ENCODE assay signal across 8 cellular contexts in genomic region chr9:21995652-21996275, GRCh38. TPM values are rescaled to one million over a fixed set of nuclear protein-coding genes. Genes with fewer than 3 reads are reported as not detected.
DNase-seq lines count a peak whose midpoint lies in the region; ATAC-seq and TF ChIP-seq lines count a peak whose summit lies in the region.

No MANE protein-coding gene starts in this region.

- WGBS in esophagus muscularis mucosa, result 20% methylated on average over 42 of the region's 51 CpGs
- 26 to 27% methylated on average over 51 of the region's 51 CpGs for WGBS in aorta, 2 donors

- peak overlapping the region; percentile 64 to 88 (median 82) for H3K27ac ChIP-seq in esophagus muscularis mucosa (replicated peaks in 1 of 4)
- peak overlapping the region; percentile 72 for H3K27ac ChIP-seq in muscle layer of duodenum (ENCODE audit: low read length)
- no peak overlapping the region for H3K27ac ChIP-seq in aorta (ENCODE audit: low read depth in 1 of 2, low read length in 2 of 2)

- no peak for TF ChIP-seq POLR2A in esophagus muscularis mucosa (IDR thresholded peaks at IDR 0.05; ENCODE audit: low read depth)

- peak overlapping the region; percentile 96 for H3K4me3 Mint-ChIP-seq in T-helper 2 cell treated with Interferon-gamma antibody and Interleukin-4, amounts not matched to agents 5 μg/mL and 100 μg/mL, for 36 hours

- peaks cover 10% of the 10 kb centered on the region for H3K36me3 Mint-ChIP-seq in T-helper 2 cell treated with Interferon-gamma antibody and Interleukin-4, amounts not matched to agents 5 μg/mL and 100 μg/mL, for 36 hours (ENCODE audit: low read depth)

- H3K4me1 Mint-ChIP-seq in T-helper 2 cell treated with Interferon-gamma antibody and Interleukin-4, amounts not matched to agents 5 μg/mL and 100 μg/mL, for 36 hours (ENCODE audit: low read depth), result peaks cover 20% of the 10 kb centered on the region

- intact Hi-C loops in esophagus muscularis mucosa (cut with DNase I), result loop anchor here (2.0 kb wide), 1 partner anchor 13 kb away; the partner anchor contains the start of gene CDKN2B
- intact Hi-C loops in aorta (cut with DNase I), result no loop called here

- H3K27me3 ChIP-seq in esophagus muscularis mucosa (peaks cover 0 to 29% (median 0%) of the 10 kb centered on the region in 4 donors), muscle layer of duodenum (ENCODE audit: low read depth, low read length) (peaks cover 12% of the 10 kb centered on the region), aorta (ENCODE audit: control insufficient read depth in 1 of 2, insufficient read depth in 2 of 2, low read length in 1 of 2) (no peaks in the 10 kb centered on the region)

- DNase-seq in SIG-M5 treated with dmso at 0.1 percent for 504 hours (lab: John Stamatoyannopoulos, UW; ENCODE audit: unreplicated experiment) (peak; percentile 44), SIG-M5 (lab: John Stamatoyannopoulos, UW) (no peak), esophagus muscularis mucosa (ENCODE audit: extremely low spot score) (no peak), aorta (peak; percentile 69 to 86)
- no peak for DNase-seq in T-helper 2 cell treated with Interferon-gamma antibody and Interleukin-4, amounts not matched to agents 5 μg/mL and 100 μg/mL, for 36 hours (ENCODE audit: low spot score)
- no peak for DNase-seq in stimulated activated CD4-positive, alpha-beta T cell treated with anti-CD3 and anti-CD28 coated beads, Interleukin-4, amount 100 ng/mL, for 1 hour

- TF ChIP-seq CTCF in esophagus muscularis mucosa (IDR thresholded peaks at IDR 0.05), result peak; percentile 20 to 28 (median 25)

- H3K36me3 ChIP-seq in esophagus muscularis mucosa (no peaks in the 10 kb centered on the region), muscle layer of duodenum (ENCODE audit: control insufficient read depth in 1 of 2, insufficient read depth in 2 of 2, low read length in 2 of 2) (peaks cover 0 to 3% of the 10 kb centered on the region in 2 donors), aorta (ENCODE audit: control insufficient read depth in 1 of 2, insufficient read depth in 2 of 2, low read length in 1 of 2) (no peaks in the 10 kb centered on the region)

- H3K4me3 ChIP-seq in esophagus muscularis mucosa, result peak overlapping the region; percentile 68 to 93 (median 76)
- H3K4me3 ChIP-seq in muscle layer of duodenum (ENCODE audit: low read depth in 1 of 2, low read length in 2 of 2), result peak overlapping the region; percentile 90 to 93
- H3K4me3 ChIP-seq in aorta (ENCODE audit: low read length in 2 of 2), result peak overlapping the region; percentile 64 to 72

- peak; percentile 25 for ATAC-seq in HG03175 (IDR thresholded peaks at IDR 0.05; ENCODE audit: unreplicated experiment)
- peak; percentile 67 for ATAC-seq in aorta (ENCODE audit: low FRiP score)

- H3K9me3 ChIP-seq in esophagus muscularis mucosa, result no peaks in the 10 kb centered on the region
- no peaks in the 10 kb centered on the region for H3K9me3 ChIP-seq in muscle layer of duodenum (ENCODE audit: control insufficient read depth in 1 of 2, low read length in 2 of 2)
- H3K9me3 ChIP-seq in aorta (ENCODE audit: control insufficient read depth, low read length), result no peaks in the 10 kb centered on the region

- no peak for TF ChIP-seq EP300 in esophagus muscularis mucosa (IDR thresholded peaks at IDR 0.05)

- peaks cover 36% of the 10 kb centered on the region for H3K27me3 Mint-ChIP-seq in T-helper 2 cell treated with Interferon-gamma antibody and Interleukin-4, amounts not matched to agents 5 μg/mL and 100 μg/mL, for 36 hours (ENCODE audit: low read depth)

- no peaks in the 10 kb centered on the region for H3K9me3 Mint-ChIP-seq in T-helper 2 cell treated with Interferon-gamma antibody and Interleukin-4, amounts not matched to agents 5 μg/mL and 100 μg/mL, for 36 hours

- H3K27ac Mint-ChIP-seq in T-helper 2 cell treated with Interferon-gamma antibody and Interleukin-4, amounts not matched to agents 5 μg/mL and 100 μg/mL, for 36 hours, result peak overlapping the region; percentile 100

- H3K4me1 ChIP-seq in esophagus muscularis mucosa (peaks cover 10 to 17% (median 15%) of the 10 kb centered on the region in 4 donors), muscle layer of duodenum (ENCODE audit: control insufficient read depth in 1 of 2, insufficient read depth in 2 of 2, low read length in 2 of 2) (peaks cover 0 to 13% of the 10 kb centered on the region in 2 donors), aorta (ENCODE audit: control insufficient read depth in 1 of 2, insufficient read depth in 2 of 2, low read length in 2 of 2) (no peaks in the 10 kb centered on the region)

RNA-seq across cellular contexts. Expression of gene CDKN2B-AS1, which starts 1.2 kb away (rescaled TPM):
- total RNA-seq in esophagus muscularis mucosa (1 to 10 TPM in 1 of 4 donors, under 1 TPM in 3; 0.52 to 1.3 (median 0.85) TPM), aorta (1 to 10 TPM in 1 of 2 donors, under 1 TPM in 1; 0.58 to 1.2 TPM)
- 1 to 10 TPM in 1 of 2 donors, under 1 TPM in 1; 0.97 to 8.0 TPM for polyA plus RNA-seq in aorta

RNA-seq across cellular contexts. Expression of gene CDKN2A, which starts 1.6 kb away (rescaled TPM):
- 1 to 10 TPM; 3.1 to 6.0 (median 4.4) TPM for total RNA-seq in esophagus muscularis mucosa
- 1 to 10 TPM; 2.3 to 3.8 TPM for total RNA-seq in aorta
- polyA plus RNA-seq in aorta, result 1 to 10 TPM; 6.8 to 9.4 TPM

RNA-seq across cellular contexts. Expression of gene CDKN2B, which starts 13.3 kb away (rescaled TPM):
- total RNA-seq in esophagus muscularis mucosa (10 to 100 TPM in 3 of 4 donors, 1 to 10 TPM in 1; 9.9 to 14.6 (median 12.2) TPM), aorta (1 to 10 TPM; 4.5 to 4.8 TPM)
- 10 to 100 TPM in 1 of 2 donors, 1 to 10 TPM in 1; 5.3 to 12.9 TPM for polyA plus RNA-seq in aorta

Comparison
In these comparisons a context has a peak if more than half of its experiments do, and no peak if none do; other contexts are left out.
1. DNase-seq: peak in SIG-M5 treated with dmso at 0.1 percent for 504 hours (single experiment) and aorta (2 of 2); none in SIG-M5 (single experiment), T-helper 2 cell treated with Interferon-gamma antibody and Interleukin-4, amounts not matched to agents 5 μg/mL and 100 μg/mL, for 36 hours (single experiment), esophagus muscularis mucosa (single experiment) and stimulated activated CD4-positive, alpha-beta T cell treated with anti-CD3 and anti-CD28 coated beads, Interleukin-4, amount 100 ng/mL, for 1 hour (single experiment).
2. H3K27ac ChIP-seq: peak in esophagus muscularis mucosa (4 of 4) and muscle layer of duodenum (single experiment); none in aorta (0 of 2).
3. Peak in every context shown above with its lines, with median percentiles within 50 percentile points of each other: H3K4me3 ChIP-seq.